Comparison of ENCODE assay signal across 8 cellular contexts in the genomic region with DNA sequence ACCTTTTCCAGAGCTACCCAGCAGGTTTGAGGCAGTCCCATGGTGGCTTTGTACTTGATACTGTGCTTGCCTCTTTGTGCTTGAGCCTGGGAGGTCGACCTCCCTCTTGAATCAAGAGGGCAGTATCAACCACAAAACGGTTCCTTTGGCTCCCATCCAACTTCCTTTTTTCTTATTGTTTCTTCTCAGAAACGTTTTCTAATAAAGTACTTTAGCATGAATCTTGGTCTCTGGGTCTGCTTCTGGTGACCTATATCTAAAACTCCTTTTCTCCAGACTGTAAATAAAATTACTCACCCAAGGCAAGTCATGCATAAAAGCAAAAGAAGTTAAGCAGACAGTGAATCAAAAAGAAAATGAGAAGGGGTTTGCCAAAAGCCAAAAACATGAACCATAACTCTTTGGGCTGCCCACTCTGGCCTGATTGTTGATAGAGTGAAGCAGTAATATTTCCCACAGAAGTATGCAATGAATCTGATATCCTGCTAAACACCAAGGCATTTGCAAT.
A peak's percentile ranks its signal among the peaks of the same experiment; 100 is the strongest.
DNase-seq lines count a peak whose midpoint lies in the region; ATAC-seq and TF ChIP-seq lines count a peak whose summit lies in the region.

No MANE protein-coding gene starts in this region.

- no peak overlapping the region for H3K9ac ChIP-seq in IMR-90 (ENCODE audit: low read depth, low read length)

- no peak overlapping the region for H3K4me2 ChIP-seq in IMR-90 (ENCODE audit: low read depth, low read length)

- WGBS in IMR-90 (ENCODE audit: extremely low coverage in 2 of 2, insufficient read length in 1 of 2), 2 experiments: no CpG with 5 or more reads among the region's 3 CpGs

- TF ChIP-seq CTCF in IMR-90 (conservative IDR thresholded peaks at IDR 0.05; ENCODE audit: low read depth, low read length): no peak
- TF ChIP-seq CTCF in chondrocyte (IDR thresholded peaks at IDR 0.05): no peak

- 0 out of 2 replicates have a peak overlapping the region, but pooled peaks have one; percentile 6 for H3K4ac ChIP-seq in IMR-90 (ENCODE audit: low read depth, low read length)

- H2AFZ ChIP-seq in IMR-90 (replicated peaks; ENCODE audit: low read length, poor library complexity): no peak overlapping the region

- H3K4me3 Mint-ChIP-seq in chondrocyte (ENCODE audit: unreplicated experiment): no peak overlapping the region

- no peak overlapping the region for H4K5ac ChIP-seq in IMR-90 (ENCODE audit: low read depth, low read length)

- H2AK9ac ChIP-seq in IMR-90 (replicated peaks; ENCODE audit: low read depth, low read length, poor library complexity): no peak overlapping the region

- no peak overlapping the region for H3K56ac ChIP-seq in IMR-90 (ENCODE audit: extremely low read depth, insufficient read depth, low read length)

- intact Hi-C loops in IMR-90 (cut with micrococcal nuclease): no loop called here

- H2BK15ac ChIP-seq in IMR-90 (ENCODE audit: low read depth, low read length): no peak overlapping the region

- no peak overlapping the region for H4K91ac ChIP-seq in IMR-90 (ENCODE audit: insufficient read depth, low read depth, low read length)

- no TSS peak for BruUV-seq in IMR-90 (replicated peaks; lab: Mats Ljungman, UMichigan)

- H3K14ac ChIP-seq in IMR-90 (replicated peaks; ENCODE audit: low read depth, low read length): peak overlapping the region; percentile 12; the same call in 1 of the 2 replicates

- ATAC-seq in GM19328 (IDR thresholded peaks at IDR 0.05; ENCODE audit: unreplicated experiment) (peak; percentile 51), IMR-90 (ENCODE audit: low read depth) (peak; percentile 59), HG03175 (IDR thresholded peaks at IDR 0.05; ENCODE audit: unreplicated experiment) (no peak)

- H3K27ac Mint-ChIP-seq in chondrocyte (ENCODE audit: unreplicated experiment): peak overlapping the region; percentile 37

- H3K36me3 Mint-ChIP-seq in chondrocyte (ENCODE audit: low read depth): no peaks in the 10 kb centered on the region

- peak overlapping the region; percentile 47 for H2BK5ac ChIP-seq in IMR-90 (ENCODE audit: low read depth, low read length, poor library complexity, severe bottlenecking)

- TF ChIP-seq RAD21 in IMR-90 (IDR thresholded peaks at IDR 0.05; ENCODE audit: low read length): no peak

- H3K79me1 ChIP-seq in IMR-90 (ENCODE audit: low read depth in 1 of 2, low read length in 2 of 2): no peaks in the 10 kb centered on the region

- H3K27me3 ChIP-seq in IMR-90 (ENCODE audit: control insufficient read depth, insufficient read depth, low read length): no peaks in the 10 kb centered on the region

- no peaks in the 10 kb centered on the region for H4K20me1 ChIP-seq in IMR-90 (ENCODE audit: insufficient read depth, low read length)

- peak overlapping the region; percentile 31; the same call in 1 of the 2 replicates for H2BK20ac ChIP-seq in IMR-90 (ENCODE audit: low read depth, low read length)

- no peak overlapping the region for H3K23ac ChIP-seq in IMR-90 (ENCODE audit: low read depth, low read length)

- H2BK120ac ChIP-seq in IMR-90 (ENCODE audit: low read depth, low read length): no peak overlapping the region; the same call in 1 of the 2 replicates

- TF ChIP-seq POLR2A in IMR-90 (IDR thresholded peaks at IDR 0.05; ENCODE audit: low read depth, low read length): no peak

- peak; percentile 33 for DNase-seq in A172 (ENCODE audit: low spot score)
- DNase-seq in IMR-90: peak; percentile 54
- no peak for DNase-seq in chondrocyte (ENCODE audit: low spot score)
- no peak for DNase-seq in midbrain (lab: John Stamatoyannopoulos, UW)
- DNase-seq in HuH-7.5 (ENCODE audit: low spot score): no peak
- DNase-seq in NCI-H226: no peak

- H3K4me1 ChIP-seq in IMR-90 (ENCODE audit: control insufficient read depth, insufficient read depth, low read length): peaks cover 4% of the 10 kb centered on the region; the same call in 1 of the 2 replicates

- in situ Hi-C loops in IMR-90 (cut with MboI; ENCODE audit: low sequenced_read_pairs): no loop called here

- no peaks in the 10 kb centered on the region for H3K9me3 Mint-ChIP-seq in chondrocyte (ENCODE audit: low read depth)

- H3K18ac ChIP-seq in IMR-90 (ENCODE audit: low read depth, low read length): 0 out of 2 replicates have a peak overlapping the region, but pooled peaks have one; percentile 21

- dilution Hi-C loops in IMR-90 (cut with HindIII; ENCODE audit: low sequenced_read_pairs, unreplicated experiment): no loop called here

- H3K27me3 Mint-ChIP-seq in chondrocyte (ENCODE audit: low read depth): no peaks in the 10 kb centered on the region

- no peak overlapping the region for H3K4me3 ChIP-seq in IMR-90 (ENCODE audit: insufficient read depth, low read depth, low read length)

- H3K9me3 ChIP-seq in IMR-90 (ENCODE audit: control insufficient read depth, insufficient read depth, low read length): no peaks in the 10 kb centered on the region

- H4K8ac ChIP-seq in IMR-90 (ENCODE audit: low read depth in 2 of 2, low read length in 2 of 2): peak overlapping the region in 1 of 2 experiments; percentile 6; a peak in 1 of 4 replicates

- H3K4me1 Mint-ChIP-seq in chondrocyte (ENCODE audit: low read depth): peaks cover 29% of the 10 kb centered on the region

- H3K9me1 ChIP-seq in IMR-90 (ENCODE audit: insufficient read depth, low read length): peaks cover 6% of the 10 kb centered on the region

- no peak overlapping the region for H2AK5ac ChIP-seq in IMR-90 (ENCODE audit: low read depth, low read length)

- H3K27ac ChIP-seq in IMR-90 (ENCODE audit: insufficient read depth, low read length): no peak overlapping the region

- POLR2A ChIA-PET in IMR-90 (lab: Charles Lee; ENCODE audit: unreplicated experiment): no interaction called here

- CTCF ChIA-PET in IMR-90 (lab: Yijun Ruan, JAX): no interaction called here

- H3K36me3 ChIP-seq in IMR-90 (ENCODE audit: control insufficient read depth, insufficient read depth, low read length): no peaks in the 10 kb centered on the region

TF ChIP-seq in IMR-90, 13 proteins besides CTCF, POLR2A, EP300 and RAD21:
- TF ChIP-seq ELK1 (IDR thresholded peaks at IDR 0.05; ENCODE audit: borderline replicate concordance, low read depth, low read length): no peak
- no peak for TF ChIP-seq NFE2L2 (IDR thresholded peaks at IDR 0.05; ENCODE audit: low read depth, low read length)
- TF ChIP-seq CHD1 (IDR thresholded peaks at IDR 0.05; ENCODE audit: low read depth, low read length): no peak
- no peak for TF ChIP-seq FOS (IDR thresholded peaks at IDR 0.05; ENCODE audit: low read depth, low read length)
- no peak for TF ChIP-seq RCOR1 (IDR thresholded peaks at IDR 0.05; ENCODE audit: insufficient replicate concordance, low read length)
- no peak for TF ChIP-seq MAZ (IDR thresholded peaks at IDR 0.05; ENCODE audit: borderline replicate concordance, low read depth, low read length)
- no peak for TF ChIP-seq MXI1 (IDR thresholded peaks at IDR 0.05; ENCODE audit: borderline replicate concordance, low read depth, low read length)
- no peak for TF ChIP-seq SMC3 (IDR thresholded peaks at IDR 0.05; ENCODE audit: low read depth, low read length)
- TF ChIP-seq, protein P1, sequence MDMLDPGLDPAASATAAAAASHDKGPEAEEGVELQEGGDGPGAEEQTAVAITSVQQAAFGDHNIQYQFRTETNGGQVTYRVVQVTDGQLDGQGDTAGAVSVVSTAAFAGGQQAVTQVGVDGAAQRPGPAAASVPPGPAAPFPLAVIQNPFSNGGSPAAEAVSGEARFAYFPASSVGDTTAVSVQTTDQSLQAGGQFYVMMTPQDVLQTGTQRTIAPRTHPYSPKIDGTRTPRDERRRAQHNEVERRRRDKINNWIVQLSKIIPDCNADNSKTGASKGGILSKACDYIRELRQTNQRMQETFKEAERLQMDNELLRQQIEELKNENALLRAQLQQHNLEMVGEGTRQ (IDR thresholded peaks at IDR 0.05; ENCODE audit: low read depth, low read length): no peak

Comparison
In these comparisons a context has a peak if more than half of its experiments do, and no peak if none do; other contexts are left out.
1. DNase-seq: peak in A172 (single experiment) and IMR-90 (single experiment); none in chondrocyte (single experiment), midbrain (single experiment), HuH-7.5 (single experiment) and NCI-H226 (single experiment).